1 cellular context compared by ENCODE assay signal in the genomic region with DNA sequence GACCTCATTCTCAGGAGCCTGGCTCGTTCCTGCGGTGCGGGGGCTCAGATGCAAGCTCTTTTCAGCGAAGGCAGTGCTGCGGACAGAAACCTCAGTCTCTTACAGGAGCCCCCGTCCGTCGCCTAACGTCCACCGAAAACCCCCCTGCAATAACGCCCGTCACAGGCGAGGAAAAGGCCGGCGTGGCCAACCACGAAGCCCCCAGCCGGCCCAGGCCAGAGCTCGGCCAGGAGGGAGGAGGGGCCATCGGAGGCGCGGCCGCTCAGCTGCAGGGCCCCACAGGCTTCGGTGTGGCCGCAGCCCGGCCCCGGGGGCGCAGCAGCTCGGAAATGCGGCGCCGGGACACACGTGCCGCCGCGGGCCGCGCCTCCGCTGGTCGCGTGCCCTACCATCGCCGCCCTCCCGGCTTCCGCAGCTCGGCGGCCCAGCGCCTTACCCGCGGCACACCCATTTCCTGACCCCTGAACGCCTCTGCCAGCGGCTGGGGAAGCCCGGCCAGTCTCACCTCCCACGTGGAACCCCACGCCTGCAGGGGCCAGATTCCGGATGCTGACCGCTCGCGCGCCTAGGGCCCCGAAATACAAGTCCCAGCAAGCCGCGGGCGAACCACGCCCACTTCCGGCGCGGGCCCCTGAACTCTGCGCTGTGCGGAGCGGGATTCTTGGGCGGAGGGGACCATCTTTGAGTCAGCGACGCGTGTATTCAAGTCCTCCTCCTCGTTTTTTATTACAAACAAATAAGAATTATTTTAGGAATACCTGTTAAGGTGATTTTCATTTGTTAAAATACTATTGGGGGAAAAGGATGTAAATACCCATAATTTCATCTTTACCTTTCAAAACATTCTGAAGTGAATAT.
TF ChIP-seq lines count a peak whose summit lies in the region.

Gene ZNF239 (minus strand): TSS at position 582 of the 858 bp plus-strand sequence. CDS start 16,537 bp downstream, outside the sequence.

TF ChIP-seq in K562, 482 proteins besides CTCF, POLR2A, EP300 and RAD21 (continued from another document and continues in another):
- TF ChIP-seq, protein P1, sequence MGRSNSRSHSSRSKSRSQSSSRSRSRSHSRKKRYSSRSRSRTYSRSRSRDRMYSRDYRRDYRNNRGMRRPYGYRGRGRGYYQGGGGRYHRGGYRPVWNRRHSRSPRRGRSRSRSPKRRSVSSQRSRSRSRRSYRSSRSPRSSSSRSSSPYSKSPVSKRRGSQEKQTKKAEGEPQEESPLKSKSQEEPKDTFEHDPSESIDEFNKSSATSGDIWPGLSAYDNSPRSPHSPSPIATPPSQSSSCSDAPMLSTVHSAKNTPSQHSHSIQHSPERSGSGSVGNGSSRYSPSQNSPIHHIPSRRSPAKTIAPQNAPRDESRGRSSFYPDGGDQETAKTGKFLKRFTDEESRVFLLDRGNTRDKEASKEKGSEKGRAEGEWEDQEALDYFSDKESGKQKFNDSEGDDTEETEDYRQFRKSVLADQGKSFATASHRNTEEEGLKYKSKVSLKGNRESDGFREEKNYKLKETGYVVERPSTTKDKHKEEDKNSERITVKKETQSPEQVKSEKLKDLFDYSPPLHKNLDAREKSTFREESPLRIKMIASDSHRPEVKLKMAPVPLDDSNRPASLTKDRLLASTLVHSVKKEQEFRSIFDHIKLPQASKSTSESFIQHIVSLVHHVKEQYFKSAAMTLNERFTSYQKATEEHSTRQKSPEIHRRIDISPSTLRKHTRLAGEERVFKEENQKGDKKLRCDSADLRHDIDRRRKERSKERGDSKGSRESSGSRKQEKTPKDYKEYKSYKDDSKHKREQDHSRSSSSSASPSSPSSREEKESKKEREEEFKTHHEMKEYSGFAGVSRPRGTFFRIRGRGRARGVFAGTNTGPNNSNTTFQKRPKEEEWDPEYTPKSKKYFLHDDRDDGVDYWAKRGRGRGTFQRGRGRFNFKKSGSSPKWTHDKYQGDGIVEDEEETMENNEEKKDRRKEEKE (IDR thresholded peaks at IDR 0.05; ENCODE audit: borderline replicate concordance in 1 of 2, control insufficient read depth in 1 of 2, low read depth in 2 of 2, low read length in 1 of 2) = no peak
- TF ChIP-seq NR3C1 (CRISPR knock-in tag; IDR thresholded peaks at IDR 0.05) = peak; percentile 94; the same call in 1 of the 2 replicates
- TF ChIP-seq ZNF174 (CRISPR knock-in tag; IDR thresholded peaks at IDR 0.05) = no peak
- TF ChIP-seq FOXA1 (IDR thresholded peaks at IDR 0.05; ENCODE audit: borderline replicate concordance) = no peak
- peak in 2 of 3 experiments; percentile 61 to 76 for TF ChIP-seq YY1 (IDR thresholded peaks at IDR 0.05; ENCODE audit: borderline replicate concordance in 1 of 3, control insufficient read depth in 1 of 3, extremely low read depth in 1 of 3, insufficient read depth in 3 of 3, insufficient read length in 1 of 3, insufficient replicate concordance in 2 of 3, low read depth in 1 of 3, low read length in 2 of 3)
- TF ChIP-seq BCOR (IDR thresholded peaks at IDR 0.05) = no peak
- TF ChIP-seq, protein P2, sequence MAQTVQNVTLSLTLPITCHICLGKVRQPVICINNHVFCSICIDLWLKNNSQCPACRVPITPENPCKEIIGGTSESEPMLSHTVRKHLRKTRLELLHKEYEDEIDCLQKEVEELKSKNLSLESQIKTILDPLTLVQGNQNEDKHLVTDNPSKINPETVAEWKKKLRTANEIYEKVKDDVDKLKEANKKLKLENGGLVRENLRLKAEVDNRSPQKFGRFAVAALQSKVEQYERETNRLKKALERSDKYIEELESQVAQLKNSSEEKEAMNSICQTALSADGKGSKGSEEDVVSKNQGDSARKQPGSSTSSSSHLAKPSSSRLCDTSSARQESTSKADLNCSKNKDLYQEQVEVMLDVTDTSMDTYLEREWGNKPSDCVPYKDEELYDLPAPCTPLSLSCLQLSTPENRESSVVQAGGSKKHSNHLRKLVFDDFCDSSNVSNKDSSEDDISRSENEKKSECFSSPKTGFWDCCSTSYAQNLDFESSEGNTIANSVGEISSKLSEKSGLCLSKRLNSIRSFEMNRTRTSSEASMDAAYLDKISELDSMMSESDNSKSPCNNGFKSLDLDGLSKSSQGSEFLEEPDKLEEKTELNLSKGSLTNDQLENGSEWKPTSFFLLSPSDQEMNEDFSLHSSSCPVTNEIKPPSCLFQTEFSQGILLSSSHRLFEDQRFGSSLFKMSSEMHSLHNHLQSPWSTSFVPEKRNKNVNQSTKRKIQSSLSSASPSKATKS (CRISPR knock-in tag; IDR thresholded peaks at IDR 0.05) = no peak
- peak; percentile 99 for TF ChIP-seq ARID4B (CRISPR knock-in tag; IDR thresholded peaks at IDR 0.05)
- no peak for TF ChIP-seq SLC30A9 (CRISPR knock-in tag; IDR thresholded peaks at IDR 0.05)
- TF ChIP-seq NCOA4 (IDR thresholded peaks at IDR 0.05; ENCODE audit: partially characterized antibody) = no peak
- no peak for TF ChIP-seq TRIM24 (IDR thresholded peaks at IDR 0.05)
- TF ChIP-seq CBX5 (IDR thresholded peaks at IDR 0.05; ENCODE audit: borderline replicate concordance, low read depth) = no peak
- no peak for TF ChIP-seq DPF2 (IDR thresholded peaks at IDR 0.05)
- TF ChIP-seq MEF2D (tag; conservative IDR thresholded peaks at IDR 0.05; ENCODE audit: low read depth) = no peak
- TF ChIP-seq PPARD (CRISPR knock-in tag; IDR thresholded peaks at IDR 0.05) = no peak
- TF ChIP-seq HMBOX1 (IDR thresholded peaks at IDR 0.05) = no peak
- peak in 1 of 2 experiments; percentile 15; a peak in 2 of 4 replicates for TF ChIP-seq RCOR1 (IDR thresholded peaks at IDR 0.05; ENCODE audit: borderline replicate concordance in 1 of 2, low read depth in 2 of 2, low read length in 2 of 2)
- no peak for TF ChIP-seq CUX1 (CRISPR knock-in tag; IDR thresholded peaks at IDR 0.05)
- TF ChIP-seq SMAD3 (CRISPR knock-in tag; conservative IDR thresholded peaks at IDR 0.05) = peak; percentile 18; the same call in 1 of the 2 replicates
- TF ChIP-seq SMARCA5 (IDR thresholded peaks at IDR 0.05) = no peak
- TF ChIP-seq PHB (CRISPR knock-in tag; IDR thresholded peaks at IDR 0.05) = no peak
- no peak; the same call in 1 of the 2 replicates for TF ChIP-seq ZBTB9 (CRISPR knock-in tag; IDR thresholded peaks at IDR 0.05)
- no peak for TF ChIP-seq ZNF212 (CRISPR knock-in tag; IDR thresholded peaks at IDR 0.05)
- TF ChIP-seq, protein P3, sequence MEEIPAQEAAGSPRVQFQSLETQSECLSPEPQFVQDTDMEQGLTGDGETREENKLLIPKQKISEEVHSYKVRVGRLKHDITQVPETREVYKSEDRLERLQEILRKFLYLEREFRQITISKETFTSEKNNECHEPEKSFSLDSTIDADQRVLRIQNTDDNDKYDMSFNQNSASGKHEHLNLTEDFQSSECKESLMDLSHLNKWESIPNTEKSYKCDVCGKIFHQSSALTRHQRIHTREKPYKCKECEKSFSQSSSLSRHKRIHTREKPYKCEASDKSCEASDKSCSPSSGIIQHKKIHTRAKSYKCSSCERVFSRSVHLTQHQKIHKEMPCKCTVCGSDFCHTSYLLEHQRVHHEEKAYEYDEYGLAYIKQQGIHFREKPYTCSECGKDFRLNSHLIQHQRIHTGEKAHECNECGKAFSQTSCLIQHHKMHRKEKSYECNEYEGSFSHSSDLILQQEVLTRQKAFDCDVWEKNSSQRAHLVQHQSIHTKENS (CRISPR knock-in tag; IDR thresholded peaks at IDR 0.05) = no peak
- TF ChIP-seq CBX2 (IDR thresholded peaks at IDR 0.05; ENCODE audit: insufficient read depth, low read length, poor library complexity, severe bottlenecking) = no peak
- TF ChIP-seq ELF4 (CRISPR knock-in tag; IDR thresholded peaks at IDR 0.05) = 0 out of 2 replicates have a peak, but pooled peaks have one; percentile 19
- no peak for TF ChIP-seq PTRF (tag; IDR thresholded peaks at IDR 0.05)
- TF ChIP-seq HCFC1 (IDR thresholded peaks at IDR 0.05; ENCODE audit: low read depth, low read length) = peak; percentile 98
- TF ChIP-seq HBP1 (CRISPR knock-in tag; IDR thresholded peaks at IDR 0.05) = peak; percentile 25; the same call in 1 of the 2 replicates
- TF ChIP-seq ZBTB7A (IDR thresholded peaks at IDR 0.05; ENCODE audit: borderline replicate concordance, control insufficient read depth, low read depth, low read length) = peak; percentile 35; the same call in 1 of the 2 replicates
